8 cellular contexts compared by ENCODE assay signal in genomic region chr4:125316391-125316780, GRCh38. TPM values are rescaled to one million over a fixed set of nuclear protein-coding genes. Genes with fewer than 3 reads are reported as not detected.
DNase-seq lines count a peak whose midpoint lies in the region; ATAC-seq and TF ChIP-seq lines count a peak whose summit lies in the region.

No MANE protein-coding gene starts in this region.

- H3K27me3 ChIP-seq in thoracic aorta (replicated peaks; ENCODE audit: insufficient read depth), result no peaks in the 10 kb centered on the region

- WGBS in lower leg skin, 2 donors, result 1% methylated on average over 17 to 25 of the region's 25 CpGs

- peak overlapping the region; percentile 96 for H3K4me3 Mint-ChIP-seq in Calu3 (ENCODE audit: low read depth, unreplicated experiment)

- no peaks in the 10 kb centered on the region for H3K4me1 Mint-ChIP-seq in Calu3 (ENCODE audit: low read depth, unreplicated experiment)

- H3K9me3 Mint-ChIP-seq in Calu3 (ENCODE audit: low read depth, unreplicated experiment), result no peaks in the 10 kb centered on the region

- no peaks in the 10 kb centered on the region for H3K36me3 ChIP-seq in thoracic aorta

- H3K27me3 Mint-ChIP-seq in Calu3 (ENCODE audit: unreplicated experiment), result no peaks in the 10 kb centered on the region

- peaks cover 20 to 50% of the 10 kb centered on the region in 2 donors for H3K4me1 ChIP-seq in thoracic aorta (ENCODE audit: control insufficient read depth in 1 of 2, low read depth in 2 of 2)

- peak overlapping the region; percentile 54 for H3K27ac Mint-ChIP-seq in Calu3 (ENCODE audit: unreplicated experiment)

- DNase-seq in Calu3 (peak; percentile 45), NCI-H2171 (lab: John Stamatoyannopoulos, UW) (peak; percentile 35), coronary artery (ENCODE audit: low spot score) (peak; percentile 77), lower leg skin (ENCODE audit: low spot score in 2 of 2) (peak; percentile 24 to 88), thoracic aorta (ENCODE audit: low spot score) (no peak)

- intact Hi-C loops in Calu3 (cut with micrococcal nuclease; ENCODE audit: unreplicated experiment) (loop anchor here (5.0 to 10.0 kb wide), 4 partner anchors 76 to 1091 kb away; no protein-coding TSS in a partner anchor), lower leg skin (cut with DNase I; ENCODE audit: low total_unique reads) (no loop called here)

- ATAC-seq in thoracic aorta (ENCODE audit: insufficient number of reproducible peaks, low FRiP score, low read depth), result no peak
- no peak for ATAC-seq in GM19035 (IDR thresholded peaks at IDR 0.05; ENCODE audit: unreplicated experiment)
- no peak for ATAC-seq in HG03571 (IDR thresholded peaks at IDR 0.05; ENCODE audit: unreplicated experiment)
- ATAC-seq in HG03139 (IDR thresholded peaks at IDR 0.05; ENCODE audit: unreplicated experiment), result no peak

- no TSS peak for BruUV-seq in Calu3 (replicated peaks; lab: Mats Ljungman, UMichigan)

- CTCF ChIA-PET in Calu3 (lab: Charles Lee), result interaction anchor here (0.6 kb wide), 1 partner anchor 17 kb away, joined by 3 read pairs; no protein-coding TSS in a partner anchor

- H3K9me3 ChIP-seq in thoracic aorta, result no peaks in the 10 kb centered on the region

- peaks cover 37% of the 10 kb centered on the region for H3K36me3 Mint-ChIP-seq in Calu3 (ENCODE audit: insufficient read depth, unreplicated experiment)

- H3K27ac ChIP-seq in coronary artery, result peak overlapping the region; percentile 86 to 95
- peak overlapping the region; percentile 85 to 96 for H3K27ac ChIP-seq in thoracic aorta

- peak overlapping the region; percentile 92 for H3K4me3 ChIP-seq in coronary artery
- H3K4me3 ChIP-seq in lower leg skin (ENCODE audit: low read depth, poor library complexity, severe bottlenecking), result peak overlapping the region; percentile 73
- H3K4me3 ChIP-seq in thoracic aorta, result peak overlapping the region; percentile 84

- no peak for TF ChIP-seq POLR2A in lower leg skin (IDR thresholded peaks at IDR 0.05)

- no peak for TF ChIP-seq CTCF in Calu3 (IDR thresholded peaks at IDR 0.05; ENCODE audit: unreplicated experiment)
- TF ChIP-seq CTCF in coronary artery (IDR thresholded peaks at IDR 0.05), result no peak
- TF ChIP-seq CTCF in lower leg skin (IDR thresholded peaks at IDR 0.05), result no peak
- no peak for TF ChIP-seq CTCF in thoracic aorta (IDR thresholded peaks at IDR 0.05)

RNA-seq across cellular contexts. Expression of gene FAT4, which starts 1.6 kb away (rescaled TPM):
- total RNA-seq in Calu3 (2022) (4.6 and 4.7 TPM in 2 replicates), lower leg skin (1 to 10 TPM; 1.8 to 8.6 (median 2.8) TPM), thoracic aorta (10 to 100 TPM; 53.6 to 83.7 TPM)
